Comparison of ENCODE assay signal across 25 cellular contexts in genomic region chr2:10371441-10372194, GRCh38.
DNase-seq lines count a peak whose midpoint lies in the region; ATAC-seq, FAIRE-seq and TF ChIP-seq lines count a peak whose summit lies in the region.
"Had no signal": no experiment of that assay in that cellular context is flagged by ENCODE, and none has a peak within 500 bp of the region (broad histone marks: within the 10 kb centered on the region; RNA-seq: fewer than 3 reads in every experiment).

No MANE protein-coding gene starts in this region.

- peak overlapping the region in 1 of 2 experiments; percentile 68; a peak in 2 of 4 replicates for H3K9ac ChIP-seq in K562 (ENCODE audit: insufficient read depth in 1 of 2, low read depth in 2 of 2, low read length in 2 of 2)
- no peak overlapping the region for H3K9ac ChIP-seq in PC-3 (ENCODE audit: low read length)

- CTCF ChIA-PET in activated CD8-positive, alpha-beta T cell treated with anti-CD3 and anti-CD28 coated beads for 36 hours (lab: Charles Lee), result no interaction called here
- CTCF ChIA-PET in activated CD8-positive, alpha-beta T cell treated with anti-CD3 and anti-CD28 coated beads, Interleukin-2, amount 10 ng/mL, durations not matched to agents 7 days and 5 days (lab: Charles Lee), result no interaction called here
- CTCF ChIA-PET in K562 (lab: Yijun Ruan, JAX; ENCODE audit: low intra/inter-chr PET ratio), result no interaction called here
- CTCF ChIA-PET in naive thymus-derived CD4-positive, alpha-beta T cell (lab: Charles Lee), result no interaction called here
- CTCF ChIA-PET in PC-3 (lab: Charles Lee), result no interaction called here

- in situ Hi-C loops in K562 (cut with MboI), result no loop called here

- WGBS in K562 (ENCODE audit: insufficient coverage, low coverage, missing lambda C conversion rate), result 86% methylated on average over 15 of the region's 15 CpGs
- WGBS in testis, 2 donors, result 70 to 81% methylated on average over 11 to 15 of the region's 15 CpGs

- intact Hi-C loops in activated CD8-positive, alpha-beta T cell treated with anti-CD3 and anti-CD28 coated beads for 36 hours (cut with micrococcal nuclease), result no loop called here
- intact Hi-C loops in K562 (cut with micrococcal nuclease), result no loop called here
- intact Hi-C loops in naive thymus-derived CD4-positive, alpha-beta T cell (cut with micrococcal nuclease), result no loop called here
- intact Hi-C loops in testis (cut with DNase I; ENCODE audit: low total_unique reads), result no loop called here
- intact Hi-C loops in PC-3 (cut with micrococcal nuclease), result no loop called here

- H3K4me1 ChIP-seq in K562 (replicated peaks in 1 of 2; ENCODE audit: control insufficient read depth in 2 of 2, insufficient read depth in 2 of 2, low read length in 2 of 2) (peaks cover 21 to 71% of the 10 kb centered on the region in 2 experiments; a peak in 4 of 5 replicates), testis (peaks cover 47% of the 10 kb centered on the region), PC-3 (ENCODE audit: insufficient read depth, low read length) (no peaks in the 10 kb centered on the region)
- H3K4me1 ChIP-seq in naive thymus-derived CD4-positive, alpha-beta T cell (ENCODE audit: control insufficient read depth in 2 of 2, insufficient read depth in 2 of 2, low read length in 2 of 2), result peaks cover 0 to 20% of the 10 kb centered on the region in 2 donors

- no peaks in the 10 kb centered on the region; the same call in 2 of the 3 replicates for H3K36me3 ChIP-seq in K562 (ENCODE audit: control insufficient read depth, insufficient read depth, low read length)
- H3K36me3 ChIP-seq in naive thymus-derived CD4-positive, alpha-beta T cell (ENCODE audit: control insufficient read depth in 2 of 3, insufficient read depth in 3 of 3, low read length in 3 of 3), result peaks cover 0 to 5% (median 4%) of the 10 kb centered on the region in 3 experiments
- no peaks in the 10 kb centered on the region for H3K36me3 ChIP-seq in testis (ENCODE audit: low read depth, missing control alignments)
- peaks cover 10% of the 10 kb centered on the region; the same call in 1 of the 2 replicates for H3K36me3 ChIP-seq in PC-3 (ENCODE audit: low read depth, low read length)
- H3K36me3 ChIP-seq: cardiac muscle cell had no signal

- H3K4me3 Mint-ChIP-seq in activated CD8-positive, alpha-beta T cell treated with anti-CD3 and anti-CD28 coated beads for 36 hours, result no peak overlapping the region
- H3K4me3 Mint-ChIP-seq in activated CD8-positive, alpha-beta T cell treated with anti-CD3 and anti-CD28 coated beads, Interleukin-2, amount 10 ng/mL, durations not matched to agents 7 days and 5 days, result no peak overlapping the region
- no peak overlapping the region for H3K4me3 Mint-ChIP-seq in naive thymus-derived CD4-positive, alpha-beta T cell
- H3K4me3 Mint-ChIP-seq in activated T-cell treated with anti-CD3 and anti-CD28 coated beads, Interleukin-2, amount 50 U/mL, for 4 hours, result no peak overlapping the region
- H3K4me3 Mint-ChIP-seq: activated CD8-positive, alpha-beta memory T cell treated with anti-CD3 and anti-CD28 coated beads, Interleukin-2, amount 10 ng/mL, durations not matched to agents 7 days and 5 days; nephron progenitor cell; stimulated activated naive CD8-positive, alpha-beta T cell treated with anti-CD3 and anti-CD28 coated beads, Interleukin-15, amount 100 ng/mL, for 72 hours had no signal

- H3K79me2 ChIP-seq in K562 (ENCODE audit: control insufficient read depth, insufficient read depth, low read length) (peaks cover 37% of the 10 kb centered on the region), PC-3 (ENCODE audit: low read length) (peaks cover 99% of the 10 kb centered on the region)

- no peak for TF ChIP-seq CTCF in activated CD8-positive, alpha-beta T cell treated with anti-CD3 and anti-CD28 coated beads for 36 hours (IDR thresholded peaks at IDR 0.05)
- TF ChIP-seq CTCF in K562 (IDR thresholded peaks at IDR 0.05 in 2 of 3, conservative IDR thresholded peaks at IDR 0.05 in 1 of 3; ENCODE audit: insufficient read depth in 2 of 3, low read depth in 1 of 3, low read length in 3 of 3), result no peak
- no peak for TF ChIP-seq CTCF in testis (IDR thresholded peaks at IDR 0.05)
- no peak for TF ChIP-seq CTCF in PC-3 (conservative IDR thresholded peaks at IDR 0.05; ENCODE audit: low read depth, low read length)
- no peak for TF ChIP-seq CTCF in coronary artery (IDR thresholded peaks at IDR 0.05)

- H3K27me3 ChIP-seq in K562 (ENCODE audit: control insufficient read depth in 2 of 2, insufficient read depth in 2 of 2, low read length in 2 of 2), result no peaks in the 10 kb centered on the region
- no peaks in the 10 kb centered on the region for H3K27me3 ChIP-seq in naive thymus-derived CD4-positive, alpha-beta T cell (ENCODE audit: control insufficient read depth in 2 of 2, insufficient read depth in 2 of 2, low read length in 2 of 2)
- H3K27me3 ChIP-seq in testis, result no peaks in the 10 kb centered on the region
- no peaks in the 10 kb centered on the region for H3K27me3 ChIP-seq in PC-3 (ENCODE audit: low read length)
- H3K27me3 ChIP-seq: BE2C, cardiac muscle cell had no signal

- H3K4me1 Mint-ChIP-seq in activated CD8-positive, alpha-beta T cell treated with anti-CD3 and anti-CD28 coated beads for 36 hours (ENCODE audit: low read depth), result peaks cover 58% of the 10 kb centered on the region
- peaks cover 16% of the 10 kb centered on the region for H3K4me1 Mint-ChIP-seq in activated CD8-positive, alpha-beta T cell treated with anti-CD3 and anti-CD28 coated beads, Interleukin-2, amount 10 ng/mL, durations not matched to agents 7 days and 5 days (ENCODE audit: low read depth)
- H3K4me1 Mint-ChIP-seq in naive thymus-derived CD4-positive, alpha-beta T cell, result peaks cover 23 to 83% (median 74%) of the 10 kb centered on the region in 7 donors
- peaks cover 47% of the 10 kb centered on the region for H3K4me1 Mint-ChIP-seq in activated T-cell treated with anti-CD3 and anti-CD28 coated beads, Interleukin-2, amount 50 U/mL, for 4 hours (ENCODE audit: low read depth)

- POLR2A ChIA-PET in activated CD8-positive, alpha-beta T cell treated with anti-CD3 and anti-CD28 coated beads for 36 hours (lab: Charles Lee), result interaction anchor here (0.6 to 1.4 kb wide), 2 partner anchors 75 to 141 kb away, joined by 3 read pairs; no protein-coding TSS in a partner anchor
- POLR2A ChIA-PET in activated CD8-positive, alpha-beta T cell treated with anti-CD3 and anti-CD28 coated beads, Interleukin-2, amount 10 ng/mL, durations not matched to agents 7 days and 5 days (lab: Charles Lee), result no interaction called here
- POLR2A ChIA-PET in K562 (lab: Yijun Ruan, JAX) (no interaction called here), PC-3 (lab: Charles Lee; ENCODE audit: unreplicated experiment) (no interaction called here)
- POLR2A ChIA-PET in naive thymus-derived CD4-positive, alpha-beta T cell (lab: Charles Lee), result no interaction called here

- H3K9me2 ChIP-seq in PC-3 (replicated peaks; ENCODE audit: low read length), result no peaks in the 10 kb centered on the region

- peaks cover 11% of the 10 kb centered on the region for H3K36me3 Mint-ChIP-seq in activated CD8-positive, alpha-beta T cell treated with anti-CD3 and anti-CD28 coated beads for 36 hours (ENCODE audit: low read depth)
- H3K36me3 Mint-ChIP-seq in activated CD8-positive, alpha-beta T cell treated with anti-CD3 and anti-CD28 coated beads, Interleukin-2, amount 10 ng/mL, durations not matched to agents 7 days and 5 days (ENCODE audit: low read depth), result peaks cover 9% of the 10 kb centered on the region
- peaks cover 0 to 11% (median 0%) of the 10 kb centered on the region in 5 donors for H3K36me3 Mint-ChIP-seq in naive thymus-derived CD4-positive, alpha-beta T cell
- peaks cover 1% of the 10 kb centered on the region for H3K36me3 Mint-ChIP-seq in activated T-cell treated with anti-CD3 and anti-CD28 coated beads, Interleukin-2, amount 50 U/mL, for 4 hours (ENCODE audit: insufficient read depth)
- H3K36me3 Mint-ChIP-seq: activated CD8-positive, alpha-beta memory T cell treated with anti-CD3 and anti-CD28 coated beads, Interleukin-2, amount 10 ng/mL, durations not matched to agents 7 days and 5 days had no signal

- no peaks in the 10 kb centered on the region for H3F3A ChIP-seq in PC-3 (ENCODE audit: low read length, unreplicated experiment)

- TF ChIP-seq POLR2A in K562 (conservative IDR thresholded peaks at IDR 0.05) (no peak), testis (IDR thresholded peaks at IDR 0.05) (no peak)

- H3K27me3 Mint-ChIP-seq in activated CD8-positive, alpha-beta T cell treated with anti-CD3 and anti-CD28 coated beads for 36 hours, result no peaks in the 10 kb centered on the region
- H3K27me3 Mint-ChIP-seq in activated CD8-positive, alpha-beta T cell treated with anti-CD3 and anti-CD28 coated beads, Interleukin-2, amount 10 ng/mL, durations not matched to agents 7 days and 5 days (ENCODE audit: low read depth), result no peaks in the 10 kb centered on the region
- no peaks in the 10 kb centered on the region for H3K27me3 Mint-ChIP-seq in naive thymus-derived CD4-positive, alpha-beta T cell
- H3K27me3 Mint-ChIP-seq in activated T-cell treated with anti-CD3 and anti-CD28 coated beads, Interleukin-2, amount 50 U/mL, for 4 hours (ENCODE audit: low read depth), result no peaks in the 10 kb centered on the region
- H3K27me3 Mint-ChIP-seq: activated CD8-positive, alpha-beta memory T cell treated with anti-CD3 and anti-CD28 coated beads, Interleukin-2, amount 10 ng/mL, durations not matched to agents 7 days and 5 days; stimulated activated naive CD8-positive, alpha-beta T cell treated with anti-CD3 and anti-CD28 coated beads, Interleukin-15, amount 100 ng/mL, for 72 hours had no signal

- peak overlapping the region; percentile 61 for H3K27ac Mint-ChIP-seq in activated CD8-positive, alpha-beta T cell treated with anti-CD3 and anti-CD28 coated beads for 36 hours
- H3K27ac Mint-ChIP-seq in activated CD8-positive, alpha-beta T cell treated with anti-CD3 and anti-CD28 coated beads, Interleukin-2, amount 10 ng/mL, durations not matched to agents 7 days and 5 days, result no peak overlapping the region
- peak overlapping the region in 6 of 9 donors; percentile 60 to 86 (median 70) for H3K27ac Mint-ChIP-seq in naive thymus-derived CD4-positive, alpha-beta T cell
- H3K27ac Mint-ChIP-seq: activated CD8-positive, alpha-beta memory T cell treated with anti-CD3 and anti-CD28 coated beads, Interleukin-2, amount 10 ng/mL, durations not matched to agents 7 days and 5 days; nephron progenitor cell had no signal

- FAIRE-seq in K562 (lab: Jason Lieb, UNC), result no peak
- FAIRE-seq: A204.1, GM18507, keratinocyte, TTC549 had no signal

- TF ChIP-seq RAD21 in K562 (CRISPR knock-in tag; conservative IDR thresholded peaks at IDR 0.05 in 1 of 2, IDR thresholded peaks at IDR 0.05 in 1 of 2), result no peak

- no peak overlapping the region for H2AFZ ChIP-seq in K562 (ENCODE audit: low read depth, low read length)
- H2AFZ ChIP-seq in PC-3 (ENCODE audit: low read length), result no peak overlapping the region

- no peaks in the 10 kb centered on the region for H3K9me3 Mint-ChIP-seq in activated CD8-positive, alpha-beta T cell treated with anti-CD3 and anti-CD28 coated beads for 36 hours
- H3K9me3 Mint-ChIP-seq in activated CD8-positive, alpha-beta T cell treated with anti-CD3 and anti-CD28 coated beads, Interleukin-2, amount 10 ng/mL, durations not matched to agents 7 days and 5 days (ENCODE audit: insufficient read depth), result no peaks in the 10 kb centered on the region
- no peaks in the 10 kb centered on the region for H3K9me3 Mint-ChIP-seq in naive thymus-derived CD4-positive, alpha-beta T cell
- no peaks in the 10 kb centered on the region for H3K9me3 Mint-ChIP-seq in activated T-cell treated with anti-CD3 and anti-CD28 coated beads, Interleukin-2, amount 50 U/mL, for 4 hours
- H3K9me3 Mint-ChIP-seq: nephron progenitor cell; stimulated activated naive CD8-positive, alpha-beta T cell treated with anti-CD3 and anti-CD28 coated beads, Interleukin-15, amount 100 ng/mL, for 72 hours had no signal

- H3K27ac ChIP-seq in K562 (ENCODE audit: extremely low read depth, low read depth, low read length) (no peak overlapping the region), testis (peak overlapping the region; percentile 56 to 65), PC-3 (ENCODE audit: low read length) (no peak overlapping the region), coronary artery (no peak overlapping the region)
- H3K27ac ChIP-seq in naive thymus-derived CD4-positive, alpha-beta T cell (ENCODE audit: low read depth, low read length), result no peak overlapping the region
- H3K27ac ChIP-seq: cardiac muscle cell had no signal

- peaks cover 22% of the 10 kb centered on the region for H4K20me1 ChIP-seq in K562 (replicated peaks; ENCODE audit: control insufficient read depth, insufficient read depth, low read length)
- peaks cover 69% of the 10 kb centered on the region for H4K20me1 ChIP-seq in PC-3 (ENCODE audit: low read length)

- BruUV-seq in K562 (replicated peaks; lab: Mats Ljungman, UMichigan), result no TSS peak
- BruUV-seq in PC-3 (replicated peaks; lab: Mats Ljungman, UMichigan), result no TSS peak

- no peak for DNase-seq in activated CD8-positive, alpha-beta T cell treated with anti-CD3 and anti-CD28 coated beads for 36 hours
- DNase-seq in activated CD8-positive, alpha-beta T cell treated with anti-CD3 and anti-CD28 coated beads, Interleukin-2, amount 10 ng/mL, durations not matched to agents 7 days and 5 days, result no peak
- DNase-seq in K562 (ENCODE audit: extremely low read depth in 1 of 4, low spot score in 3 of 4) (no peak), testis (peak; percentile 56), PC-3 (no peak), coronary artery (ENCODE audit: low spot score) (no peak)
- DNase-seq in naive thymus-derived CD4-positive, alpha-beta T cell, result no peak
- DNase-seq in activated T-cell treated with anti-CD3 and anti-CD28 coated beads, Interleukin-2, amount 50 U/mL, for 4 hours, result no peak
- DNase-seq: activated CD8-positive, alpha-beta memory T cell treated with anti-CD3 and anti-CD28 coated beads, Interleukin-2, amount 10 ng/mL, durations not matched to agents 7 days and 5 days; BE2C; foreskin fibroblast; HCEC 1CT; Karpas-422; mesenchymal stem cell; NCI-H1105 treated with DMSO at 0.1 percent for 48 hours; NCI-H2171; nephron progenitor cell; stimulated activated CD4-positive, alpha-beta T cell treated with anti-CD3 and anti-CD28 coated beads, Interleukin-4, amount 100 ng/mL, for 1 hour; stimulated activated naive CD8-positive, alpha-beta T cell treated with anti-CD3 and anti-CD28 coated beads, Interleukin-15, amount 100 ng/mL, for 72 hours had no signal

- H3K9me3 ChIP-seq in K562 (replicated peaks; ENCODE audit: control insufficient read depth, insufficient read depth, low read depth, low read length) (no peaks in the 10 kb centered on the region), testis (no peaks in the 10 kb centered on the region), PC-3 (ENCODE audit: low read length) (no peaks in the 10 kb centered on the region)
- no peaks in the 10 kb centered on the region for H3K9me3 ChIP-seq in naive thymus-derived CD4-positive, alpha-beta T cell (ENCODE audit: control insufficient read depth in 2 of 3, low read length in 3 of 3)
- H3K9me3 ChIP-seq: BE2C had no signal

- H3K4me2 ChIP-seq in K562 (ENCODE audit: insufficient read depth, low read length) (no peak overlapping the region), PC-3 (ENCODE audit: low read length) (no peak overlapping the region)

- H3K9me1 ChIP-seq in K562 (ENCODE audit: control insufficient read depth, insufficient read depth, low read length), result peaks cover 7% of the 10 kb centered on the region

- H3K4me3 ChIP-seq in K562 (no peak overlapping the region), testis (no peak overlapping the region), PC-3 (ENCODE audit: low read length) (no peak overlapping the region), coronary artery (no peak overlapping the region)
- H3K4me3 ChIP-seq in naive thymus-derived CD4-positive, alpha-beta T cell (ENCODE audit: low read length), result no peak overlapping the region
- H3K4me3 ChIP-seq: cardiac muscle cell had no signal

- ATAC-seq in activated CD8-positive, alpha-beta T cell treated with anti-CD3 and anti-CD28 coated beads for 36 hours, result no peak
- no peak for ATAC-seq in activated CD8-positive, alpha-beta T cell treated with anti-CD3 and anti-CD28 coated beads, Interleukin-2, amount 10 ng/mL, durations not matched to agents 7 days and 5 days
- no peak for ATAC-seq in K562
- ATAC-seq in naive thymus-derived CD4-positive, alpha-beta T cell, result no peak
- no peak for ATAC-seq in PC-3
- no peak for ATAC-seq in activated T-cell treated with anti-CD3 and anti-CD28 coated beads, Interleukin-2, amount 50 U/mL, for 4 hours
- ATAC-seq: activated CD8-positive, alpha-beta memory T cell treated with anti-CD3 and anti-CD28 coated beads, Interleukin-2, amount 10 ng/mL, durations not matched to agents 7 days and 5 days; Right ventricle myocardium inferior; stimulated activated naive CD8-positive, alpha-beta T cell treated with anti-CD3 and anti-CD28 coated beads, Interleukin-15, amount 100 ng/mL, for 72 hours had no signal

- no peak for TF ChIP-seq EP300 in K562 (IDR thresholded peaks at IDR 0.05; ENCODE audit: low read length)

Comparison
In these comparisons a context has a peak if more than half of its experiments do, and no peak if none do; other contexts are left out.
1. H3K27ac ChIP-seq: peak in testis (2 of 2); none in K562 (single experiment), naive thymus-derived CD4-positive, alpha-beta T cell (single experiment), PC-3 (single experiment) and coronary artery (0 of 2).